ENCODE assay signal across 18 cellular contexts in the genomic region with DNA sequence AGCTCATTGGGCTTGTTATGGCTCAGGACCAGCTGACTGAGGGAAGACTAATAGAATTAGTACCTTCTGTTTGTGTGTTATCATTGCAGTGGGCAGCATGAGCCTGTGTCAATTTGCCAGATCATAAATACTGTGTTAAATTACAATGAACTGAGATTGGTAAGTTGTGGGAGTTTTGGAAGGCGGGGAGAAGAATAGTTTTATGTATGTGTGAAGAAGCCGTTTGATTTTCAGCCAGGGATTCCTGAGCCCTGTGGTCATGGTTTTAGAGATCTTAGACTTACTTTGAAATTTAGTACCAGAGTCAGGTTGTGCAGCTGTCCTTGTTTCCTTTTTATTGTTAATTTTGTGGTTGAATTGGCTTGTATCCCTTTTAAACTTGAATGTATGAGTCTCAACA.
DNase-seq lines count a peak whose midpoint lies in the region; ATAC-seq, FAIRE-seq and TF ChIP-seq lines count a peak whose summit lies in the region.
"Had no signal": no experiment of that assay in that cellular context is flagged by ENCODE, and none has a peak within 500 bp of the region (broad histone marks: within the 10 kb centered on the region; RNA-seq: fewer than 3 reads in every experiment).

No MANE protein-coding gene starts in this region.

- ATAC-seq in gastrocnemius medialis, result peak in 1 of 2 donors; percentile 60
- no peak for ATAC-seq in HG03280 (IDR thresholded peaks at IDR 0.05; ENCODE audit: unreplicated experiment)
- ATAC-seq: activated T-helper 17 cell treated with anti-CD3 and anti-CD28 coated beads, Interleukin-2, amount 50 U/mL, for 72 hours; foreskin keratinocyte had no signal

- no peak overlapping the region for H3K9ac ChIP-seq in kidney (ENCODE audit: low read length in 2 of 2)

- no peaks in the 10 kb centered on the region for H3K27me3 ChIP-seq in Caco-2 (replicated peaks; ENCODE audit: control insufficient read depth, insufficient read depth, low read length)
- H3K27me3 ChIP-seq in gastrocnemius medialis, result no peaks in the 10 kb centered on the region
- H3K27me3 ChIP-seq: ascending aorta, foreskin keratinocyte, tibial artery had no signal

- TF ChIP-seq CTCF in Caco-2 (IDR thresholded peaks at IDR 0.05; ENCODE audit: insufficient read depth in 1 of 2, low read depth in 1 of 2, low read length in 1 of 2, severe bottlenecking in 1 of 2, unreplicated experiment in 1 of 2) (no peak), fibroblast of pulmonary artery (IDR thresholded peaks at IDR 0.05; ENCODE audit: low read length, missing control alignments) (no peak), gastrocnemius medialis (IDR thresholded peaks at IDR 0.05 in 4 of 5, conservative IDR thresholded peaks at IDR 0.05 in 1 of 5) (no peak), kidney (IDR thresholded peaks at IDR 0.05; ENCODE audit: borderline replicate concordance, extremely low read depth, insufficient read depth) (no peak)

- H3K9me3 ChIP-seq in Caco-2, result no peaks in the 10 kb centered on the region
- H3K9me3 ChIP-seq in gastrocnemius medialis, result no peaks in the 10 kb centered on the region
- no peaks in the 10 kb centered on the region for H3K9me3 ChIP-seq in kidney (ENCODE audit: control insufficient read depth in 1 of 2, low read length in 2 of 2)
- H3K9me3 ChIP-seq: ascending aorta, tibial artery had no signal

- peak overlapping the region; percentile 26 to 68 (median 50) for H3K27ac ChIP-seq in gastrocnemius medialis
- H3K27ac ChIP-seq in kidney (ENCODE audit: low read depth in 2 of 2, low read length in 2 of 2), result no peak overlapping the region
- H3K27ac ChIP-seq: ascending aorta, foreskin keratinocyte, HL-60, tibial artery had no signal

- no peak for DNase-seq in Caco-2
- peak; percentile 42 for DNase-seq in NCI-H226
- DNase-seq in fibroblast of pulmonary artery (ENCODE audit: low read depth), result peak; percentile 39
- DNase-seq in gastrocnemius medialis, result no peak
- no peak for DNase-seq in NCI-H146 (lab: John Stamatoyannopoulos, UW)
- DNase-seq in NCI-H2029 (lab: John Stamatoyannopoulos, UW), result no peak
- DNase-seq in kidney, result no peak
- DNase-seq: activated CD4-positive, alpha-beta T cell treated with anti-CD3 and anti-CD28 coated beads, Interleukin-2, amount 10 ng/mL, durations not matched to agents 7 days and 5 days; immature natural killer cell; NCI-H1930; stimulated activated CD4-positive, alpha-beta T cell treated with anti-CD3 and anti-CD28 coated beads, Interleukin-2, amount 100 ng/mL, for 24 hours; tibial artery had no signal

- H3K36me3 ChIP-seq in Caco-2 (ENCODE audit: control insufficient read depth, insufficient read depth, low read length) (no peaks in the 10 kb centered on the region), gastrocnemius medialis (no peaks in the 10 kb centered on the region), kidney (ENCODE audit: control insufficient read depth in 1 of 2, insufficient read depth in 2 of 2, low read length in 2 of 2) (no peaks in the 10 kb centered on the region)
- H3K36me3 ChIP-seq: tibial artery had no signal

- H3K4me1 Mint-ChIP-seq in Caco-2 (ENCODE audit: low read depth, unreplicated experiment), result no peaks in the 10 kb centered on the region

- H3K4me3 Mint-ChIP-seq in Caco-2 (ENCODE audit: unreplicated experiment), result no peak overlapping the region
- H3K4me3 Mint-ChIP-seq: activated CD4-positive, alpha-beta T cell treated with anti-CD3 and anti-CD28 coated beads, Interleukin-2, amount 10 ng/mL, durations not matched to agents 7 days and 5 days; activated T-helper 17 cell treated with anti-CD3 and anti-CD28 coated beads, Interleukin-2, amount 50 U/mL, for 72 hours; immature natural killer cell had no signal

- no peaks in the 10 kb centered on the region for H3K27me3 Mint-ChIP-seq in Caco-2 (ENCODE audit: insufficient read depth, unreplicated experiment)
- H3K27me3 Mint-ChIP-seq: activated CD4-positive, alpha-beta T cell treated with anti-CD3 and anti-CD28 coated beads, Interleukin-2, amount 10 ng/mL, durations not matched to agents 7 days and 5 days; activated T-helper 17 cell treated with anti-CD3 and anti-CD28 coated beads, Interleukin-2, amount 50 U/mL, for 72 hours had no signal

- POLR2A ChIA-PET in Caco-2 (lab: Charles Lee), result no interaction called here

- TF ChIP-seq POLR2A in gastrocnemius medialis (IDR thresholded peaks at IDR 0.05), result no peak

- H3K36me3 Mint-ChIP-seq in Caco-2 (ENCODE audit: insufficient read depth, unreplicated experiment), result peaks cover 38% of the 10 kb centered on the region

- peak overlapping the region; percentile 24 for H3K27ac Mint-ChIP-seq in Caco-2 (ENCODE audit: unreplicated experiment)
- H3K27ac Mint-ChIP-seq: activated CD4-positive, alpha-beta T cell treated with anti-CD3 and anti-CD28 coated beads, Interleukin-2, amount 10 ng/mL, durations not matched to agents 7 days and 5 days; activated T-helper 17 cell treated with anti-CD3 and anti-CD28 coated beads, Interleukin-2, amount 50 U/mL, for 72 hours; immature natural killer cell had no signal

- no peak for FAIRE-seq in kidney (lab: Jason Lieb, UNC)
- FAIRE-seq: H54 had no signal

- H3K4me3 ChIP-seq in Caco-2 (ENCODE audit: low read depth, low read length) (no peak overlapping the region), fibroblast of pulmonary artery (replicated peaks; ENCODE audit: low read depth, low read length) (no peak overlapping the region), gastrocnemius medialis (no peak overlapping the region), kidney (ENCODE audit: low read length in 2 of 2) (no peak overlapping the region)
- H3K4me3 ChIP-seq: ascending aorta, tibial artery had no signal

- H3K4me1 ChIP-seq in Caco-2 (no peaks in the 10 kb centered on the region), gastrocnemius medialis (peaks cover 7 to 9% of the 10 kb centered on the region in 2 donors), kidney (ENCODE audit: control insufficient read depth in 1 of 2, insufficient read depth in 1 of 2, low read depth in 1 of 2, low read length in 2 of 2) (no peaks in the 10 kb centered on the region)
- H3K4me1 ChIP-seq: ascending aorta, foreskin keratinocyte, tibial artery had no signal

- CTCF ChIA-PET in Caco-2 (lab: Charles Lee), result no interaction called here

- in situ Hi-C loops in gastrocnemius medialis (cut with MboI; ENCODE audit: low sequenced_read_pairs in 4 of 4), result no loop called here

- intact Hi-C loops in Caco-2 (cut with micrococcal nuclease; ENCODE audit: unreplicated experiment), result no loop called here
- intact Hi-C loops in gastrocnemius medialis (cut with DNase I; ENCODE audit: low total_unique reads), result no loop called here
- intact Hi-C loops in kidney (cut with DNase I), result no loop called here

- BruUV-seq in Caco-2 (replicated peaks; lab: Mats Ljungman, UMichigan), result no TSS peak

- H3K9me3 Mint-ChIP-seq in Caco-2 (ENCODE audit: unreplicated experiment), result no peaks in the 10 kb centered on the region
- H3K9me3 Mint-ChIP-seq: activated CD4-positive, alpha-beta T cell treated with anti-CD3 and anti-CD28 coated beads, Interleukin-2, amount 10 ng/mL, durations not matched to agents 7 days and 5 days; activated T-helper 17 cell treated with anti-CD3 and anti-CD28 coated beads, Interleukin-2, amount 50 U/mL, for 72 hours; immature natural killer cell had no signal

Comparison
In these comparisons a context has a peak if more than half of its experiments do, and no peak if none do; other contexts are left out.
1. DNase-seq: peak in NCI-H226 (single experiment) and fibroblast of pulmonary artery (single experiment); none in Caco-2 (0 of 2), gastrocnemius medialis (0 of 2), NCI-H146 (single experiment), NCI-H2029 (single experiment) and kidney (single experiment).
2. H3K27ac ChIP-seq: peak in gastrocnemius medialis (4 of 4); none in kidney (0 of 2).